Comparison of ENCODE assay signal across 17 cellular contexts in genomic region chr15:26697913-26698312, GRCh38.
A peak's percentile ranks its signal among the peaks of the same experiment; 100 is the strongest.
DNase-seq lines count a peak whose midpoint lies in the region; ATAC-seq and TF ChIP-seq lines count a peak whose summit lies in the region.
"Had no signal": no experiment of that assay in that cellular context is flagged by ENCODE, and none has a peak within 500 bp of the region (broad histone marks: within the 10 kb centered on the region; RNA-seq: fewer than 3 reads in every experiment).

No MANE protein-coding gene starts in this region.

- H3K4me1 ChIP-seq in right lobe of liver (no peaks in the 10 kb centered on the region), aorta (ENCODE audit: control insufficient read depth in 1 of 2, insufficient read depth in 2 of 2, low read length in 2 of 2) (no peaks in the 10 kb centered on the region)
- H3K4me1 ChIP-seq: Peyer's patch had no signal

- peak; percentile 29 for DNase-seq in NCI-H1694 treated with DMSO at 0.1 percent for 48 hours (lab: John Stamatoyannopoulos, UW)
- peak; percentile 17 for DNase-seq in NCI-H524 treated with DMSO at 0.1 percent for 48 hours (lab: John Stamatoyannopoulos, UW)
- DNase-seq in cerebellar cortex (ENCODE audit: low spot score) = peak; percentile 37
- peak; percentile 13 for DNase-seq in occipital lobe (lab: John Stamatoyannopoulos, UW)
- DNase-seq in right lobe of liver = no peak
- DNase-seq in NCI-H510A treated with DMSO at 0.1 percent for 48 hours (lab: John Stamatoyannopoulos, UW) = no peak
- no peak for DNase-seq in aorta
- DNase-seq: GF-D8; GOT3; MM.1S; NCI-H1092 treated with DMSO at 0.1 percent for 48 hours; NCI-H2107; NK-92 treated with Interleukin-12 subunit alpha and Interleukin-12 subunit beta, amount 100 ng/mL, for 24 hours; Peyer's patch; SW 1271; T-helper 2 cell had no signal

- H3K27ac ChIP-seq in right lobe of liver (no peak overlapping the region), aorta (ENCODE audit: low read depth in 1 of 2, low read length in 2 of 2) (no peak overlapping the region)
- H3K27ac ChIP-seq: C4-2B, Peyer's patch had no signal

- no peak for TF ChIP-seq POLR2A in right lobe of liver (IDR thresholded peaks at IDR 0.05)

- H3K9me3 ChIP-seq in right lobe of liver = no peaks in the 10 kb centered on the region
- H3K9me3 ChIP-seq in aorta (ENCODE audit: control insufficient read depth, low read length) = peaks cover 5% of the 10 kb centered on the region
- H3K9me3 ChIP-seq: Peyer's patch had no signal

- ATAC-seq in right lobe of liver = no peak
- ATAC-seq in aorta (ENCODE audit: low FRiP score) = no peak

- H3K4me3 ChIP-seq in right lobe of liver (no peak overlapping the region), aorta (ENCODE audit: low read length in 2 of 2) (no peak overlapping the region)
- H3K4me3 ChIP-seq: Peyer's patch had no signal

- H3K36me3 ChIP-seq in right lobe of liver (no peaks in the 10 kb centered on the region), aorta (ENCODE audit: control insufficient read depth in 1 of 2, insufficient read depth in 2 of 2, low read length in 1 of 2) (no peaks in the 10 kb centered on the region)
- H3K36me3 ChIP-seq: Peyer's patch had no signal

- WGBS in right lobe of liver (ENCODE audit: insufficient coverage, low coverage, low lambda C conversion rate, missing lambda C conversion rate) = 39% methylated on average over 6 of the region's 6 CpGs
- WGBS in aorta, 2 donors = 59% methylated on average over 6 of the region's 6 CpGs

- intact Hi-C loops in right lobe of liver (cut with DNase I) = no loop called here
- intact Hi-C loops in aorta (cut with DNase I) = no loop called here

- H3K27me3 ChIP-seq in right lobe of liver = no peaks in the 10 kb centered on the region
- H3K27me3 ChIP-seq in aorta (ENCODE audit: control insufficient read depth in 1 of 2, insufficient read depth in 2 of 2, low read length in 1 of 2) = no peaks in the 10 kb centered on the region
- H3K27me3 ChIP-seq: Peyer's patch had no signal

- TF ChIP-seq CTCF in right lobe of liver (IDR thresholded peaks at IDR 0.05) = no peak

Comparison
In these comparisons a context has a peak if more than half of its experiments do, and no peak if none do; other contexts are left out.
1. DNase-seq: peak in NCI-H1694 treated with DMSO at 0.1 percent for 48 hours (single experiment), NCI-H524 treated with DMSO at 0.1 percent for 48 hours (single experiment), cerebellar cortex (single experiment) and occipital lobe (single experiment); none in right lobe of liver (0 of 3), NCI-H510A treated with DMSO at 0.1 percent for 48 hours (single experiment) and aorta (0 of 2).